In genomic region chr2:529425-529824, GRCh38 we compare ENCODE assay signal across 8 cellular contexts.
DNase-seq lines count a peak whose midpoint lies in the region; ATAC-seq and TF ChIP-seq lines count a peak whose summit lies in the region.

No MANE protein-coding gene starts in this region.

- TF ChIP-seq EP300 in suprapubic skin (IDR thresholded peaks at IDR 0.05) = no peak

- H3K27ac ChIP-seq in OCI-LY3 (ENCODE audit: low read length) = no peak overlapping the region
- no peak overlapping the region for H3K27ac ChIP-seq in right cardiac atrium (ENCODE audit: low read length)
- no peak overlapping the region for H3K27ac ChIP-seq in suprapubic skin

- H3K36me3 ChIP-seq in OCI-LY3 (replicated peaks; ENCODE audit: low read depth, low read length) = no peaks in the 10 kb centered on the region
- no peaks in the 10 kb centered on the region for H3K36me3 ChIP-seq in suprapubic skin

- ATAC-seq in HG02970 (IDR thresholded peaks at IDR 0.05; ENCODE audit: low FRiP score, unreplicated experiment) (no peak), right cardiac atrium (no peak)

- H3K79me2 ChIP-seq in OCI-LY3 (ENCODE audit: low read length) = no peaks in the 10 kb centered on the region

- no peaks in the 10 kb centered on the region for H3K9me3 ChIP-seq in OCI-LY3 (ENCODE audit: insufficient read depth, low read length)
- H3K9me3 ChIP-seq in right cardiac atrium (ENCODE audit: control insufficient read depth, low read length) = no peaks in the 10 kb centered on the region
- H3K9me3 ChIP-seq in suprapubic skin = peaks cover 9% of the 10 kb centered on the region

- H3K27me3 Mint-ChIP-seq in HFFc6 (ENCODE audit: insufficient read depth) = no peaks in the 10 kb centered on the region; the same call in 1 of the 2 replicates

- peaks cover 13% of the 10 kb centered on the region for H3K9me3 Mint-ChIP-seq in HFFc6

- H3K27ac Mint-ChIP-seq in HFFc6 = no peak overlapping the region

- WGBS in right cardiac atrium = under 1% methylated on average over 2 of the region's 2 CpGs
- WGBS in suprapubic skin = 0% methylated on average over 2 of the region's 2 CpGs

- H3K4me1 Mint-ChIP-seq in HFFc6 (ENCODE audit: low read depth) = no peaks in the 10 kb centered on the region

- H3K4me3 ChIP-seq in OCI-LY3 (ENCODE audit: low read length) (no peak overlapping the region), foreskin fibroblast (ENCODE audit: low read depth in 1 of 2, low read length in 2 of 2) (no peak overlapping the region), right cardiac atrium (ENCODE audit: low read length) (no peak overlapping the region), suprapubic skin (no peak overlapping the region)

- TF ChIP-seq CTCF in HFFc6 (IDR thresholded peaks at IDR 0.05) = peak; percentile 67
- TF ChIP-seq CTCF in OCI-LY3 (IDR thresholded peaks at IDR 0.05; ENCODE audit: low read depth, low read length) = peak; percentile 32
- peak; percentile 13 for TF ChIP-seq CTCF in foreskin fibroblast (IDR thresholded peaks at IDR 0.05; ENCODE audit: low read depth, low read length)
- TF ChIP-seq CTCF in suprapubic skin (IDR thresholded peaks at IDR 0.05) = no peak

- H3K27me3 ChIP-seq in OCI-LY3 (ENCODE audit: low read depth, low read length) = no peaks in the 10 kb centered on the region
- no peaks in the 10 kb centered on the region for H3K27me3 ChIP-seq in right cardiac atrium (ENCODE audit: control insufficient read depth, insufficient read depth)
- H3K27me3 ChIP-seq in suprapubic skin = no peaks in the 10 kb centered on the region

- H3K9ac ChIP-seq in OCI-LY3 (ENCODE audit: low read length) = no peak overlapping the region

- intact Hi-C loops in right cardiac atrium (cut with DNase I) = no loop called here

- no peaks in the 10 kb centered on the region for H3K36me3 Mint-ChIP-seq in HFFc6 (ENCODE audit: low read depth)

- no peaks in the 10 kb centered on the region for H4K20me1 ChIP-seq in OCI-LY3 (ENCODE audit: insufficient read depth, low read length)

- no peak overlapping the region for H3K4me3 Mint-ChIP-seq in HFFc6

- TF ChIP-seq POLR2A in suprapubic skin (IDR thresholded peaks at IDR 0.05) = no peak

- H2AFZ ChIP-seq in OCI-LY3 (ENCODE audit: low read depth, low read length) = peak overlapping the region; percentile 60; the same call in 1 of the 2 replicates

- H3K4me1 ChIP-seq in OCI-LY3 (ENCODE audit: low read length) = no peaks in the 10 kb centered on the region
- no peaks in the 10 kb centered on the region for H3K4me1 ChIP-seq in right cardiac atrium (ENCODE audit: control insufficient read depth, insufficient read depth, low read length)
- no peaks in the 10 kb centered on the region for H3K4me1 ChIP-seq in suprapubic skin

- H3K4me2 ChIP-seq in OCI-LY3 (ENCODE audit: low read length) = no peak overlapping the region

- DNase-seq in AG08395 (ENCODE audit: low spot score) (peak; percentile 18), HFFc6 (peak; percentile 18), foreskin fibroblast (peak in 1 of 2 donors; percentile 31), right cardiac atrium (no peak), suprapubic skin (ENCODE audit: low spot score in 2 of 2) (no peak)
- no peak for DNase-seq in activated CD4-positive, alpha-beta T cell treated with anti-CD3 and anti-CD28 coated beads, Interleukin-2, amount 50 U/mL, for 4 hours

Comparison
In these comparisons a context has a peak if more than half of its experiments do, and no peak if none do; other contexts are left out.
1. DNase-seq: peak in AG08395 (single experiment) and HFFc6 (single experiment); none in activated CD4-positive, alpha-beta T cell treated with anti-CD3 and anti-CD28 coated beads, Interleukin-2, amount 50 U/mL, for 4 hours (0 of 2), right cardiac atrium (0 of 3) and suprapubic skin (0 of 2).
2. CTCF ChIP-seq: peak in HFFc6 (single experiment), OCI-LY3 (single experiment) and foreskin fibroblast (single experiment); none in suprapubic skin (0 of 2).